ENCODE assay signal across 8 cellular contexts in genomic region chr16:2266887-2267286, GRCh38. TPM values are rescaled to one million over a fixed set of nuclear protein-coding genes. Genes with fewer than 3 reads are reported as not detected.
DNase-seq lines count a peak whose midpoint lies in the region; ATAC-seq, FAIRE-seq and TF ChIP-seq lines count a peak whose summit lies in the region.
"Not testable (repeated sequence)": the region's sequence is repeated elsewhere in the genome, so short reads cannot be mapped to it uniquely, and the experiment has no call there.

No MANE protein-coding gene starts in this region.

- peak overlapping the region; percentile 96 for H3K27ac ChIP-seq in CD8-positive, alpha-beta T cell (ENCODE audit: low read depth, low read length)
- H3K27ac ChIP-seq in endothelial cell of umbilical vein (ENCODE audit: insufficient read depth, low read depth, low read length) (peak overlapping the region; percentile 78), keratinocyte (ENCODE audit: control insufficient read depth, insufficient read depth, low read length) (peak overlapping the region; percentile 95), osteoblast (ENCODE audit: low read depth, low read length) (peak overlapping the region; percentile 96), thoracic aorta (peak overlapping the region in 1 of 2 donors; percentile 94)

- CTCF ChIA-PET in CD8-positive, alpha-beta T cell (lab: Charles Lee) = interaction anchor here (1.4 kb wide), 1 partner anchor 15 kb away, joined by 4 read pairs; no protein-coding TSS in a partner anchor
- CTCF ChIA-PET in endothelial cell of umbilical vein (lab: Charles Lee) = not testable (repeated sequence)

- TF ChIP-seq CTCF in CD8-positive, alpha-beta T cell (IDR thresholded peaks at IDR 0.05); endothelial cell of umbilical vein (IDR thresholded peaks at IDR 0.05; ENCODE audit: extremely low read depth in 1 of 2, insufficient read depth in 1 of 2, low read depth in 1 of 2, low read length in 2 of 2); keratinocyte (optimal IDR thresholded peaks at IDR 0.05 in 1 of 3, IDR thresholded peaks at IDR 0.05 in 1 of 3, conservative IDR thresholded peaks at IDR 0.05 in 1 of 3; ENCODE audit: extremely low read depth in 1 of 3, insufficient read depth in 2 of 3, low read length in 3 of 3); osteoblast (IDR thresholded peaks at IDR 0.05; ENCODE audit: extremely low read depth, low read depth, low read length); thoracic aorta (IDR thresholded peaks at IDR 0.05): not testable (repeated sequence)

- H3K36me3 ChIP-seq in CD8-positive, alpha-beta T cell (ENCODE audit: insufficient read depth, low read length) = peaks cover 19% of the 10 kb centered on the region
- peaks cover 13 to 19% of the 10 kb centered on the region in 2 experiments for H3K36me3 ChIP-seq in endothelial cell of umbilical vein (ENCODE audit: control insufficient read depth in 2 of 2, extremely low read depth in 1 of 2, insufficient read depth in 2 of 2, low read length in 2 of 2)
- peaks cover 14 to 31% of the 10 kb centered on the region in 2 experiments for H3K36me3 ChIP-seq in keratinocyte (ENCODE audit: control insufficient read depth in 2 of 2, extremely low read depth in 1 of 2, insufficient read depth in 2 of 2, low read length in 2 of 2)
- peaks cover 31% of the 10 kb centered on the region for H3K36me3 ChIP-seq in osteoblast (ENCODE audit: insufficient read depth, low read length)
- H3K36me3 ChIP-seq in thoracic aorta = peaks cover 23% of the 10 kb centered on the region

- not testable (repeated sequence) for H3K9me1 ChIP-seq in endothelial cell of umbilical vein (replicated peaks; ENCODE audit: control insufficient read depth, extremely low read depth, insufficient read depth, low read length); keratinocyte (ENCODE audit: control insufficient read depth, extremely low read depth, insufficient read depth, low read length)

- not testable (repeated sequence) for H3K9me3 ChIP-seq in CD8-positive, alpha-beta T cell (ENCODE audit: low read length); endothelial cell of umbilical vein (replicated peaks; ENCODE audit: control insufficient read depth, insufficient read depth, low read length); keratinocyte (ENCODE audit: control insufficient read depth, low read depth, low read length); osteoblast (ENCODE audit: low read depth, low read length); thoracic aorta

- H3K27me3 ChIP-seq in CD8-positive, alpha-beta T cell (ENCODE audit: insufficient read depth, low read length); endothelial cell of umbilical vein (ENCODE audit: control insufficient read depth in 2 of 2, insufficient read depth in 2 of 2, low read length in 2 of 2); keratinocyte (ENCODE audit: control insufficient read depth, extremely low read depth, insufficient read depth, low read length); osteoblast (ENCODE audit: insufficient read depth, low read length); thoracic aorta (replicated peaks; ENCODE audit: insufficient read depth): not testable (repeated sequence)

- H3K9ac ChIP-seq in endothelial cell of umbilical vein (replicated peaks; ENCODE audit: extremely low read depth, insufficient read depth, low read length) = peak overlapping the region; percentile 40
- peak overlapping the region; percentile 92 for H3K9ac ChIP-seq in keratinocyte (ENCODE audit: control insufficient read depth, extremely low read depth, insufficient read depth, low read length)

- peaks cover 43% of the 10 kb centered on the region for H3K36me3 Mint-ChIP-seq in CD8-positive, alpha-beta T cell
- peaks cover 40% of the 10 kb centered on the region for H3K36me3 Mint-ChIP-seq in T-helper 2 cell treated with Interferon-gamma antibody and Interleukin-4, amounts not matched to agents 5 μg/mL and 100 μg/mL, for 36 hours (ENCODE audit: low read depth)
- H3K36me3 Mint-ChIP-seq in activated naive CD8-positive, alpha-beta T cell treated with anti-CD3 and anti-CD28 coated beads, Interleukin-2, amount 10 ng/mL, durations not matched to agents 7 days and 5 days = peaks cover 19% of the 10 kb centered on the region

- peaks cover 30% of the 10 kb centered on the region for H3K4me1 ChIP-seq in CD8-positive, alpha-beta T cell (ENCODE audit: insufficient read depth, low read length)
- not testable (repeated sequence) for H3K4me1 ChIP-seq in endothelial cell of umbilical vein (ENCODE audit: control insufficient read depth, extremely low read depth, insufficient read depth, low read length)
- H3K4me1 ChIP-seq in keratinocyte (ENCODE audit: control insufficient read depth, extremely low read depth, insufficient read depth, low read length) (peaks cover 15% of the 10 kb centered on the region), osteoblast (ENCODE audit: insufficient read depth, low read length) (peaks cover 22% of the 10 kb centered on the region), thoracic aorta (ENCODE audit: control insufficient read depth in 1 of 2, low read depth in 2 of 2) (peaks cover 11 to 38% of the 10 kb centered on the region in 2 donors)

- H3K79me2 ChIP-seq in endothelial cell of umbilical vein (ENCODE audit: control insufficient read depth, insufficient read depth, low read length) (peaks cover 58% of the 10 kb centered on the region), keratinocyte (ENCODE audit: control insufficient read depth, insufficient read depth, low read length) (peaks cover 66% of the 10 kb centered on the region), osteoblast (ENCODE audit: insufficient read depth, low read length) (peaks cover 85% of the 10 kb centered on the region)

- DNase-seq in CD8-positive, alpha-beta T cell = peak in 1 of 7 experiments; percentile 44
- DNase-seq in Jurkat, Clone E6-1 (ENCODE audit: low read depth, low spot score); T-helper 2 cell treated with Interferon-gamma antibody and Interleukin-4, amounts not matched to agents 5 μg/mL and 100 μg/mL, for 36 hours (ENCODE audit: low spot score); activated naive CD8-positive, alpha-beta T cell treated with anti-CD3 and anti-CD28 coated beads, Interleukin-2, amount 10 ng/mL, durations not matched to agents 7 days and 5 days; keratinocyte (ENCODE audit: low read depth, low spot score); thoracic aorta (ENCODE audit: low spot score): not testable (repeated sequence)
- DNase-seq in endothelial cell of umbilical vein (ENCODE audit: low read depth, low spot score) (peak; percentile 7), osteoblast (ENCODE audit: insufficient read length, low spot score, missing footprints) (peak; percentile 73)

- peak overlapping the region; percentile 3 for H3K4me3 ChIP-seq in CD8-positive, alpha-beta T cell (ENCODE audit: low read depth, low read length)
- peak overlapping the region; percentile 78 for H3K4me3 ChIP-seq in Jurkat, Clone E6-1 (ENCODE audit: low read length)
- H3K4me3 ChIP-seq in endothelial cell of umbilical vein (replicated peaks in 1 of 3; ENCODE audit: insufficient read depth in 1 of 3, low read depth in 1 of 3, low read length in 3 of 3) (peak overlapping the region; percentile 16 to 73 (median 44)), keratinocyte (ENCODE audit: control insufficient read depth in 2 of 3, extremely low read depth in 1 of 3, insufficient read depth in 2 of 3, low read depth in 1 of 3, low read length in 3 of 3) (peak overlapping the region; percentile 86 to 94 (median 89)), osteoblast (ENCODE audit: insufficient read depth, low read length) (peak overlapping the region; percentile 96), thoracic aorta (peak overlapping the region; percentile 83)

- H3K4me3 Mint-ChIP-seq in CD8-positive, alpha-beta T cell = peak overlapping the region; percentile 96
- peak overlapping the region; percentile 93 for H3K4me3 Mint-ChIP-seq in T-helper 2 cell treated with Interferon-gamma antibody and Interleukin-4, amounts not matched to agents 5 μg/mL and 100 μg/mL, for 36 hours
- peak overlapping the region; percentile 95 for H3K4me3 Mint-ChIP-seq in activated naive CD8-positive, alpha-beta T cell treated with anti-CD3 and anti-CD28 coated beads, Interleukin-2, amount 10 ng/mL, durations not matched to agents 7 days and 5 days

- dilution Hi-C loops in endothelial cell of umbilical vein (cut with MboI; ENCODE audit: extremely low pct_ligation_motif_present, low sequenced_read_pairs); keratinocyte (cut with MboI; ENCODE audit: extremely low pct_ligation_motif_present, low sequenced_read_pairs): not testable (repeated sequence)

- H3K9me3 Mint-ChIP-seq in CD8-positive, alpha-beta T cell; T-helper 2 cell treated with Interferon-gamma antibody and Interleukin-4, amounts not matched to agents 5 μg/mL and 100 μg/mL, for 36 hours; activated naive CD8-positive, alpha-beta T cell treated with anti-CD3 and anti-CD28 coated beads, Interleukin-2, amount 10 ng/mL, durations not matched to agents 7 days and 5 days: not testable (repeated sequence)

- TF ChIP-seq POLR2A in endothelial cell of umbilical vein (IDR thresholded peaks at IDR 0.05; ENCODE audit: low read depth, low read length) = not testable (repeated sequence)

- H4K20me1 ChIP-seq in endothelial cell of umbilical vein (replicated peaks; ENCODE audit: control insufficient read depth, extremely low read depth, insufficient read depth, low read length) (peaks cover 10% of the 10 kb centered on the region), keratinocyte (ENCODE audit: control insufficient read depth, extremely low read depth, insufficient read depth, low read length) (peaks cover 39% of the 10 kb centered on the region), osteoblast (ENCODE audit: insufficient read depth, low read length) (peaks cover 56% of the 10 kb centered on the region)

- H3K27ac Mint-ChIP-seq in CD8-positive, alpha-beta T cell = peak overlapping the region; percentile 89
- H3K27ac Mint-ChIP-seq in T-helper 2 cell treated with Interferon-gamma antibody and Interleukin-4, amounts not matched to agents 5 μg/mL and 100 μg/mL, for 36 hours = peak overlapping the region; percentile 90
- H3K27ac Mint-ChIP-seq in activated naive CD8-positive, alpha-beta T cell treated with anti-CD3 and anti-CD28 coated beads, Interleukin-2, amount 10 ng/mL, durations not matched to agents 7 days and 5 days = peak overlapping the region; percentile 97

- intact Hi-C loops in CD8-positive, alpha-beta T cell (cut with DNase I, micrococcal nuclease) = loop anchor here in 1 of 2 experiments (5.0 kb wide), 3 partner anchors 160 to 775 kb away; partner anchors contain the start of genes CCNF, NUBP2, SPSB3 and TELO2
- intact Hi-C loops in endothelial cell of umbilical vein (cut with micrococcal nuclease) = not testable (repeated sequence)

- ATAC-seq in CD8-positive, alpha-beta T cell; activated naive CD8-positive, alpha-beta T cell treated with anti-CD3 and anti-CD28 coated beads, Interleukin-2, amount 10 ng/mL, durations not matched to agents 7 days and 5 days (ENCODE audit: low read depth); thoracic aorta (ENCODE audit: insufficient number of reproducible peaks, low FRiP score, low read depth): not testable (repeated sequence)

- FAIRE-seq in endothelial cell of umbilical vein (lab: Jason Lieb, UNC) (peak; percentile 90), keratinocyte (lab: Jason Lieb, UNC) (peak; percentile 29)

- POLR2A ChIA-PET in CD8-positive, alpha-beta T cell (lab: Charles Lee); endothelial cell of umbilical vein (lab: Charles Lee): not testable (repeated sequence)
- POLR2A ChIA-PET in activated naive CD8-positive, alpha-beta T cell treated with anti-CD3 and anti-CD28 coated beads, Interleukin-2, amount 10 ng/mL, durations not matched to agents 7 days and 5 days (lab: Charles Lee) = interaction anchor here (0.9 to 1.3 kb wide), 2 partner anchors 15 to 112 kb away, joined by 3 read pairs; partner anchors contain the start of gene ECI1

- not testable (repeated sequence) for H3K27me3 Mint-ChIP-seq in CD8-positive, alpha-beta T cell (ENCODE audit: low read depth); T-helper 2 cell treated with Interferon-gamma antibody and Interleukin-4, amounts not matched to agents 5 μg/mL and 100 μg/mL, for 36 hours (ENCODE audit: low read depth); activated naive CD8-positive, alpha-beta T cell treated with anti-CD3 and anti-CD28 coated beads, Interleukin-2, amount 10 ng/mL, durations not matched to agents 7 days and 5 days

- not testable (repeated sequence) for H2AFZ ChIP-seq in endothelial cell of umbilical vein (ENCODE audit: low read depth, low read length); keratinocyte (ENCODE audit: control insufficient read depth, low read length); osteoblast (ENCODE audit: low read length)

- TSS peak; percentile 29 for BruUV-seq in endothelial cell of umbilical vein (replicated peaks; lab: Mats Ljungman, UMichigan)

- peaks cover 34% of the 10 kb centered on the region for H3K4me1 Mint-ChIP-seq in CD8-positive, alpha-beta T cell (ENCODE audit: low read depth)
- H3K4me1 Mint-ChIP-seq in T-helper 2 cell treated with Interferon-gamma antibody and Interleukin-4, amounts not matched to agents 5 μg/mL and 100 μg/mL, for 36 hours (ENCODE audit: low read depth) = peaks cover 23% of the 10 kb centered on the region
- H3K4me1 Mint-ChIP-seq in activated naive CD8-positive, alpha-beta T cell treated with anti-CD3 and anti-CD28 coated beads, Interleukin-2, amount 10 ng/mL, durations not matched to agents 7 days and 5 days = peaks cover 27% of the 10 kb centered on the region

- H3K4me2 ChIP-seq in endothelial cell of umbilical vein (ENCODE audit: insufficient read depth, low read length) = peak overlapping the region; percentile 85
- H3K4me2 ChIP-seq in keratinocyte (ENCODE audit: control insufficient read depth, extremely low read depth, insufficient read depth, low read depth, low read length) = peak overlapping the region; percentile 83
- peak overlapping the region; percentile 95 for H3K4me2 ChIP-seq in osteoblast (ENCODE audit: insufficient read depth, low read length)

RNA-seq across cellular contexts. Expression of gene RNPS1, which starts 1.0 kb away (rescaled TPM):
- total RNA-seq in CD8-positive, alpha-beta T cell = 100 to 1,000 TPM; 239 to 246 TPM
- 371 TPM for polyA plus RNA-seq in Jurkat, Clone E6-1 (2012; ENCODE audit: insufficient read depth, insufficient read length)
- total RNA-seq in activated naive CD8-positive, alpha-beta T cell treated with anti-CD3 and anti-CD28 coated beads, Interleukin-2, amount 10 ng/mL, durations not matched to agents 7 days and 5 days = 100 to 1,000 TPM; 212 to 220 TPM
- 204 and 209 TPM in 2 replicates for total RNA-seq in endothelial cell of umbilical vein
- polyA plus RNA-seq in endothelial cell of umbilical vein = 206 and 255 TPM in 2 replicates
- polyA plus RNA-seq in endothelial cell of umbilical vein (2011; cell fraction: cytosol; rRNA removed) = 242 and 260 TPM in 2 replicates
- polyA plus RNA-seq in endothelial cell of umbilical vein (2011; cell fraction: nucleus; rRNA removed) = 252 and 273 TPM in 2 replicates
- 175 and 190 TPM in 2 replicates for polyA plus RNA-seq in endothelial cell of umbilical vein (2012)
- polyA minus RNA-seq in endothelial cell of umbilical vein = 97.3 and 110 TPM in 2 replicates
- polyA minus RNA-seq in endothelial cell of umbilical vein (2011; cell fraction: cytosol; rRNA and poly(A)+ RNA removed) = 118 TPM
- 81.2 and 87.4 TPM in 2 replicates for polyA minus RNA-seq in endothelial cell of umbilical vein (2011; cell fraction: nucleus; rRNA and poly(A)+ RNA removed)
- 79.2 to 226 TPM (median 89.4 TPM) in 3 replicates for polyA plus RNA-seq in keratinocyte
- 103 TPM for polyA plus RNA-seq in keratinocyte (2011; ENCODE audit: low read depth)
- polyA plus RNA-seq in keratinocyte (2011; cell fraction: cytosol; rRNA removed) = 120 and 165 TPM in 2 replicates
- 157 and 175 TPM in 2 replicates for polyA plus RNA-seq in keratinocyte (2011; cell fraction: nucleus; rRNA removed)
- polyA plus RNA-seq in keratinocyte (2012; ENCODE audit: low replicate concordance) = 143 and 168 TPM in 2 replicates
- 86.9 to 133 TPM (median 89.3 TPM) in 3 replicates for polyA minus RNA-seq in keratinocyte
- 122 TPM for polyA minus RNA-seq in keratinocyte (2011; cell fraction: cytosol; rRNA and poly(A)+ RNA removed)
- 45.5 and 56.1 TPM in 2 replicates for polyA minus RNA-seq in keratinocyte (2011; cell fraction: nucleus; rRNA and poly(A)+ RNA removed)
- 64.2 and 81.1 TPM in 2 replicates for total RNA-seq in osteoblast
- 100 to 1,000 TPM in 1 of 2 donors, 10 to 100 TPM in 1; 94.5 to 157 TPM for total RNA-seq in thoracic aorta

RNA-seq across cellular contexts. Expression of gene ECI1, which starts 15.5 kb away (rescaled TPM):
- 10 to 100 TPM; 10.6 to 11.0 TPM for total RNA-seq in CD8-positive, alpha-beta T cell
- 2.6 TPM for polyA plus RNA-seq in Jurkat, Clone E6-1 (2012; ENCODE audit: insufficient read depth, insufficient read length)
- total RNA-seq in activated naive CD8-positive, alpha-beta T cell treated with anti-CD3 and anti-CD28 coated beads, Interleukin-2, amount 10 ng/mL, durations not matched to agents 7 days and 5 days = 10 to 100 TPM; 37.4 to 38.0 TPM
- total RNA-seq in endothelial cell of umbilical vein (43.6 and 45.8 TPM in 2 replicates), osteoblast (42.3 and 44.5 TPM in 2 replicates), thoracic aorta (10 to 100 TPM; 29.3 to 39.1 TPM)
- polyA plus RNA-seq in endothelial cell of umbilical vein (48.3 and 57.3 TPM in 2 replicates), keratinocyte (19.7 to 32.0 TPM (median 24.2 TPM) in 3 replicates)
- polyA plus RNA-seq in endothelial cell of umbilical vein (2011; cell fraction: cytosol; rRNA removed) = 30.6 and 39.4 TPM in 2 replicates
- 27.5 and 27.6 TPM in 2 replicates for polyA plus RNA-seq in endothelial cell of umbilical vein (2011; cell fraction: nucleus; rRNA removed)
- 24.3 and 34.1 TPM in 2 replicates for polyA plus RNA-seq in endothelial cell of umbilical vein (2012)
- polyA minus RNA-seq in endothelial cell of umbilical vein (13.3 and 14.0 TPM in 2 replicates), keratinocyte (7.7 to 10.4 TPM (median 9.4 TPM) in 3 replicates)
- 62.2 TPM for polyA minus RNA-seq in endothelial cell of umbilical vein (2011; cell fraction: cytosol; rRNA and poly(A)+ RNA removed)
- polyA minus RNA-seq in endothelial cell of umbilical vein (2011; cell fraction: nucleus; rRNA and poly(A)+ RNA removed) = 11.8 TPM in 2 replicates
- 27.0 TPM for polyA plus RNA-seq in keratinocyte (2011; ENCODE audit: low read depth)
- 14.3 and 36.6 TPM in 2 replicates for polyA plus RNA-seq in keratinocyte (2011; cell fraction: cytosol; rRNA removed)
- 20.6 and 22.0 TPM in 2 replicates for polyA plus RNA-seq in keratinocyte (2011; cell fraction: nucleus; rRNA removed)
- 33.3 and 36.9 TPM in 2 replicates for polyA plus RNA-seq in keratinocyte (2012; ENCODE audit: low replicate concordance)
- polyA minus RNA-seq in keratinocyte (2011; cell fraction: cytosol; rRNA and poly(A)+ RNA removed) = 36.6 TPM
- polyA minus RNA-seq in keratinocyte (2011; cell fraction: nucleus; rRNA and poly(A)+ RNA removed) = 10.8 and 10.9 TPM in 2 replicates

RNA-seq across cellular contexts. Expression of gene DNASE1L2, which starts 30.6 kb away (rescaled TPM):
- under 1 TPM; 0.38 to 0.50 TPM for total RNA-seq in CD8-positive, alpha-beta T cell
- 1.8 TPM for polyA plus RNA-seq in Jurkat, Clone E6-1 (2012; ENCODE audit: insufficient read depth, insufficient read length)
- 1 to 10 TPM; 2.2 to 3.2 TPM for total RNA-seq in activated naive CD8-positive, alpha-beta T cell treated with anti-CD3 and anti-CD28 coated beads, Interleukin-2, amount 10 ng/mL, durations not matched to agents 7 days and 5 days
- 1.0 and 1.2 TPM in 2 replicates for total RNA-seq in endothelial cell of umbilical vein
- polyA plus RNA-seq in endothelial cell of umbilical vein = 0.57 and 1.3 TPM in 2 replicates
- 0.17 and 0.34 TPM in 2 replicates for polyA plus RNA-seq in endothelial cell of umbilical vein (2011; cell fraction: cytosol; rRNA removed)
- polyA plus RNA-seq in endothelial cell of umbilical vein (2011; cell fraction: nucleus; rRNA removed) = 1.9 and 2.3 TPM in 2 replicates
- 0.13 and 0.37 TPM in 2 replicates for polyA plus RNA-seq in endothelial cell of umbilical vein (2012)
- 0.34 and 1.1 TPM in 2 replicates for polyA minus RNA-seq in endothelial cell of umbilical vein
- polyA minus RNA-seq in endothelial cell of umbilical vein (2011; cell fraction: cytosol; rRNA and poly(A)+ RNA removed) = not detected
- polyA minus RNA-seq in endothelial cell of umbilical vein (2011; cell fraction: nucleus; rRNA and poly(A)+ RNA removed) = 0.43 and 0.82 TPM in 2 replicates
- 0.31 to 1.1 TPM (median 0.41 TPM) in 3 replicates for polyA plus RNA-seq in keratinocyte
- polyA plus RNA-seq in keratinocyte (2011; ENCODE audit: low read depth) = 0.99 TPM
- polyA plus RNA-seq in keratinocyte (2011; cell fraction: cytosol; rRNA removed) = 0.08 and 0.13 TPM in 2 replicates
- polyA plus RNA-seq in keratinocyte (2011; cell fraction: nucleus; rRNA removed) = 1.2 and 2.1 TPM in 2 replicates
- polyA plus RNA-seq in keratinocyte (2012; ENCODE audit: low replicate concordance) = 0.22 and 4.8 TPM in 2 replicates
- 0.10 to 0.16 TPM in 2 of 3 replicates, not detected in the other for polyA minus RNA-seq in keratinocyte
- polyA minus RNA-seq in keratinocyte (2011; cell fraction: cytosol; rRNA and poly(A)+ RNA removed) = not detected
- 0.74 TPM in 1 of 2 replicates, not detected in the other for polyA minus RNA-seq in keratinocyte (2011; cell fraction: nucleus; rRNA and poly(A)+ RNA removed)
- 0.72 and 0.88 TPM in 2 replicates for total RNA-seq in osteoblast
- total RNA-seq in thoracic aorta = 10 to 100 TPM in 1 of 2 donors, 1 to 10 TPM in 1; 2.3 to 10.7 TPM

RNA-seq across cellular contexts. Expression of gene E4F1, which starts 43.5 kb away (rescaled TPM):
- total RNA-seq in CD8-positive, alpha-beta T cell = 10 to 100 TPM; 36.3 to 37.5 TPM
- 27.3 TPM for polyA plus RNA-seq in Jurkat, Clone E6-1 (2012; ENCODE audit: insufficient read depth, insufficient read length)
- 10 to 100 TPM; 34.1 to 34.8 TPM for total RNA-seq in activated naive CD8-positive, alpha-beta T cell treated with anti-CD3 and anti-CD28 coated beads, Interleukin-2, amount 10 ng/mL, durations not matched to agents 7 days and 5 days
- 31.9 and 32.7 TPM in 2 replicates for total RNA-seq in endothelial cell of umbilical vein
- 28.6 and 40.8 TPM in 2 replicates for polyA plus RNA-seq in endothelial cell of umbilical vein
- polyA plus RNA-seq in endothelial cell of umbilical vein (2011; cell fraction: cytosol; rRNA removed) = 15.3 and 21.3 TPM in 2 replicates
- polyA plus RNA-seq in endothelial cell of umbilical vein (2011; cell fraction: nucleus; rRNA removed) = 113 and 122 TPM in 2 replicates
- polyA plus RNA-seq in endothelial cell of umbilical vein (2012) = 13.4 and 18.2 TPM in 2 replicates
- polyA minus RNA-seq in endothelial cell of umbilical vein = 13.7 and 16.1 TPM in 2 replicates
- 15.4 TPM for polyA minus RNA-seq in endothelial cell of umbilical vein (2011; cell fraction: cytosol; rRNA and poly(A)+ RNA removed)
- 17.1 and 38.4 TPM in 2 replicates for polyA minus RNA-seq in endothelial cell of umbilical vein (2011; cell fraction: nucleus; rRNA and poly(A)+ RNA removed)
- 10.5 to 24.7 TPM (median 11.1 TPM) in 3 replicates for polyA plus RNA-seq in keratinocyte
- polyA plus RNA-seq in keratinocyte (2011; ENCODE audit: low read depth) = 16.2 TPM
- 4.1 and 10.4 TPM in 2 replicates for polyA plus RNA-seq in keratinocyte (2011; cell fraction: cytosol; rRNA removed)
- 36.5 and 49.1 TPM in 2 replicates for polyA plus RNA-seq in keratinocyte (2011; cell fraction: nucleus; rRNA removed)
- polyA plus RNA-seq in keratinocyte (2012; ENCODE audit: low replicate concordance) = 12.1 and 15.4 TPM in 2 replicates
- polyA minus RNA-seq in keratinocyte = 9.2 to 18.5 TPM (median 12.6 TPM) in 3 replicates
- polyA minus RNA-seq in keratinocyte (2011; cell fraction: cytosol; rRNA and poly(A)+ RNA removed) = 29.2 TPM
- polyA minus RNA-seq in keratinocyte (2011; cell fraction: nucleus; rRNA and poly(A)+ RNA removed) = 23.0 and 30.4 TPM in 2 replicates
- total RNA-seq in osteoblast = 30.9 and 31.5 TPM in 2 replicates
- total RNA-seq in thoracic aorta = 10 to 100 TPM; 44.0 to 50.2 TPM

RNA-seq across cellular contexts. Expression of gene PGP, which starts 52.2 kb away (rescaled TPM):
- 1 to 10 TPM; 7.7 TPM for total RNA-seq in CD8-positive, alpha-beta T cell
- 33.2 TPM for polyA plus RNA-seq in Jurkat, Clone E6-1 (2012; ENCODE audit: insufficient read depth, insufficient read length)
- 10 to 100 TPM; 22.6 to 23.2 TPM for total RNA-seq in activated naive CD8-positive, alpha-beta T cell treated with anti-CD3 and anti-CD28 coated beads, Interleukin-2, amount 10 ng/mL, durations not matched to agents 7 days and 5 days
- total RNA-seq in endothelial cell of umbilical vein = 29.6 and 32.0 TPM in 2 replicates
- 28.5 and 40.0 TPM in 2 replicates for polyA plus RNA-seq in endothelial cell of umbilical vein
- 14.1 and 17.3 TPM in 2 replicates for polyA plus RNA-seq in endothelial cell of umbilical vein (2011; cell fraction: cytosol; rRNA removed)
- polyA plus RNA-seq in endothelial cell of umbilical vein (2011; cell fraction: nucleus; rRNA removed) = 32.2 and 39.9 TPM in 2 replicates
- 18.9 and 19.2 TPM in 2 replicates for polyA plus RNA-seq in endothelial cell of umbilical vein (2012)
- polyA minus RNA-seq in endothelial cell of umbilical vein = 7.7 and 8.7 TPM in 2 replicates
- polyA minus RNA-seq in endothelial cell of umbilical vein (2011; cell fraction: cytosol; rRNA and poly(A)+ RNA removed) = 25.3 TPM
- polyA minus RNA-seq in endothelial cell of umbilical vein (2011; cell fraction: nucleus; rRNA and poly(A)+ RNA removed) = 8.5 and 13.8 TPM in 2 replicates
- 10.3 to 18.0 TPM (median 10.4 TPM) in 3 replicates for polyA plus RNA-seq in keratinocyte
- 1.6 TPM for polyA plus RNA-seq in keratinocyte (2011; ENCODE audit: low read depth)
- 6.1 and 12.6 TPM in 2 replicates for polyA plus RNA-seq in keratinocyte (2011; cell fraction: cytosol; rRNA removed)
- polyA plus RNA-seq in keratinocyte (2011; cell fraction: nucleus; rRNA removed) = 20.4 and 24.2 TPM in 2 replicates
- 6.5 and 17.3 TPM in 2 replicates for polyA plus RNA-seq in keratinocyte (2012; ENCODE audit: low replicate concordance)
- polyA minus RNA-seq in keratinocyte = 6.3 to 10.6 TPM (median 9.1 TPM) in 3 replicates
- polyA minus RNA-seq in keratinocyte (2011; cell fraction: cytosol; rRNA and poly(A)+ RNA removed) = 21.7 TPM
- polyA minus RNA-seq in keratinocyte (2011; cell fraction: nucleus; rRNA and poly(A)+ RNA removed) = 9.2 and 10.9 TPM in 2 replicates
- total RNA-seq in osteoblast = 14.1 and 14.4 TPM in 2 replicates
- total RNA-seq in thoracic aorta = 10 to 100 TPM in 1 of 2 donors, 1 to 10 TPM in 1; 9.1 to 19.5 TPM

Comparison
In these comparisons a context has a peak if more than half of its experiments do, and no peak if none do; other contexts are left out.
1. H3K4me3 ChIP-seq: peak in every context shown above with its lines; median percentile 96 in osteoblast; 89 in keratinocyte; 83 in thoracic aorta; 78 in Jurkat, Clone E6-1; 44 in endothelial cell of umbilical vein; 3 in CD8-positive, alpha-beta T cell.